Comparison of ENCODE assay signal across 8 cellular contexts in genomic region chr17:64781810-64782555, GRCh38.
A peak's percentile ranks its signal among the peaks of the same experiment; 100 is the strongest.
DNase-seq lines count a peak whose midpoint lies in the region; ATAC-seq lines count a peak whose summit lies in the region.
"Had no signal": no experiment of that assay in that cellular context is flagged by ENCODE, and none has a peak within 500 bp of the region (broad histone marks: within the 10 kb centered on the region; RNA-seq: fewer than 3 reads in every experiment).

No MANE protein-coding gene starts in this region.

- no peaks in the 10 kb centered on the region for H3K36me3 Mint-ChIP-seq in activated naive CD8-positive, alpha-beta T cell
- H3K36me3 Mint-ChIP-seq in stimulated activated effector memory CD8-positive, alpha-beta T cell treated with anti-CD3 and anti-CD28 coated beads, Interleukin-12 subunit alpha, Interleukin-12 subunit beta, amount 100 ng/mL, for 72 hours = peaks cover 38% of the 10 kb centered on the region

- peaks cover 3% of the 10 kb centered on the region for H3K27me3 Mint-ChIP-seq in activated naive CD8-positive, alpha-beta T cell

- peak overlapping the region; percentile 5 for H3K27ac Mint-ChIP-seq in activated naive CD8-positive, alpha-beta T cell
- H3K27ac Mint-ChIP-seq in stimulated activated effector memory CD8-positive, alpha-beta T cell treated with anti-CD3 and anti-CD28 coated beads, Interleukin-12 subunit alpha, Interleukin-12 subunit beta, amount 100 ng/mL, for 72 hours = peak overlapping the region; percentile 73

- no peaks in the 10 kb centered on the region for H3K9me3 Mint-ChIP-seq in activated naive CD8-positive, alpha-beta T cell (ENCODE audit: low read depth)
- no peaks in the 10 kb centered on the region for H3K9me3 Mint-ChIP-seq in stimulated activated effector memory CD8-positive, alpha-beta T cell treated with anti-CD3 and anti-CD28 coated beads, Interleukin-12 subunit alpha, Interleukin-12 subunit beta, amount 100 ng/mL, for 72 hours

- H3K27ac ChIP-seq in HUES6 (ENCODE audit: low read depth, low read length) = no peak overlapping the region
- no peak overlapping the region for H3K27ac ChIP-seq in iPS-18a (ENCODE audit: low read length)

- H3K36me3 ChIP-seq in HUES6 (ENCODE audit: control insufficient read depth, insufficient read depth, low read length) (0 out of 2 replicates have a peak, but pooled peaks cover 2% of the 10 kb centered on the region), iPS-18a (ENCODE audit: control insufficient read depth, low read depth, low read length) (no peaks in the 10 kb centered on the region)

- H3K4me1 ChIP-seq in HUES6 (ENCODE audit: control insufficient read depth, insufficient read depth, low read length) (peaks cover 33% of the 10 kb centered on the region), iPS-18a (ENCODE audit: control insufficient read depth, low read depth, low read length) (peaks cover 17% of the 10 kb centered on the region)

- H3K4me3 ChIP-seq in HUES6 (ENCODE audit: low read depth, low read length) (peak overlapping the region; percentile 81), iPS-18a (ENCODE audit: low read length) (peak overlapping the region; percentile 50)
- H3K4me3 ChIP-seq: body of pancreas had no signal

- no peak overlapping the region for H3K9ac ChIP-seq in HUES6 (ENCODE audit: low read length)
- H3K9ac ChIP-seq in iPS-18a (ENCODE audit: low read length) = no peak overlapping the region

- H3K4me3 Mint-ChIP-seq in activated naive CD8-positive, alpha-beta T cell = peak overlapping the region; percentile 60
- H3K4me3 Mint-ChIP-seq in stimulated activated effector memory CD8-positive, alpha-beta T cell treated with anti-CD3 and anti-CD28 coated beads, Interleukin-12 subunit alpha, Interleukin-12 subunit beta, amount 100 ng/mL, for 72 hours = peak overlapping the region; percentile 72

- no peak for DNase-seq in stimulated activated effector memory CD8-positive, alpha-beta T cell treated with anti-CD3 and anti-CD28 coated beads, Interleukin-12 subunit alpha, Interleukin-12 subunit beta, amount 100 ng/mL, for 72 hours (ENCODE audit: low spot score in 2 of 2)
- DNase-seq in D341Med (ENCODE audit: low spot score) = no peak
- no peak for DNase-seq in NCI-H187 (lab: John Stamatoyannopoulos, UW)
- no peak for DNase-seq in NCI-H748 (lab: John Stamatoyannopoulos, UW; ENCODE audit: unreplicated experiment)

- H3K27me3 ChIP-seq in HUES6 (ENCODE audit: control insufficient read depth, insufficient read depth, low read length) (peaks cover 61% of the 10 kb centered on the region), iPS-18a (ENCODE audit: control insufficient read depth, insufficient read depth, low read length) (peaks cover 67% of the 10 kb centered on the region)

- peaks cover 23% of the 10 kb centered on the region for H3K4me1 Mint-ChIP-seq in activated naive CD8-positive, alpha-beta T cell (ENCODE audit: low read depth)
- peaks cover 32% of the 10 kb centered on the region for H3K4me1 Mint-ChIP-seq in stimulated activated effector memory CD8-positive, alpha-beta T cell treated with anti-CD3 and anti-CD28 coated beads, Interleukin-12 subunit alpha, Interleukin-12 subunit beta, amount 100 ng/mL, for 72 hours

- no peak for ATAC-seq in stimulated activated effector memory CD8-positive, alpha-beta T cell treated with anti-CD3 and anti-CD28 coated beads, Interleukin-12 subunit alpha, Interleukin-12 subunit beta, amount 100 ng/mL, for 72 hours
- ATAC-seq: body of pancreas had no signal

- H3K9me3 ChIP-seq in HUES6 (ENCODE audit: control insufficient read depth, insufficient read depth, low read depth, low read length) = no peaks in the 10 kb centered on the region
- no peaks in the 10 kb centered on the region for H3K9me3 ChIP-seq in iPS-18a (ENCODE audit: control insufficient read depth, low read depth, low read length)
- H3K9me3 ChIP-seq: body of pancreas had no signal
